ENCODE assay signal across 8 cellular contexts in genomic region chr12:12612403-12612802, GRCh38. TPM values are rescaled to one million over a fixed set of nuclear protein-coding genes. Genes with fewer than 3 reads are reported as not detected.
DNase-seq lines count a peak whose midpoint lies in the region; ATAC-seq and TF ChIP-seq lines count a peak whose summit lies in the region.

No MANE protein-coding gene starts in this region.

- intact Hi-C loops in adrenal gland (cut with DNase I) (no loop called here), left ventricle myocardium inferior (cut with micrococcal nuclease) (no loop called here), psoas muscle (cut with DNase I) (loop anchor here in 1 of 2 donors (5.0 kb wide), 2 partner anchors 50 to 85 kb away; partner anchors contain the start of genes DUSP16 and GPR19)

- H3K27ac ChIP-seq in adrenal gland (peak overlapping the region; percentile 83 to 98 (median 92)), left ventricle myocardium inferior (replicated peaks) (peak overlapping the region; percentile 96), psoas muscle (peak overlapping the region; percentile 95)

- no peaks in the 10 kb centered on the region for H3K36me3 ChIP-seq in adrenal gland (replicated peaks in 1 of 2)
- H3K36me3 ChIP-seq in left ventricle myocardium inferior, result no peaks in the 10 kb centered on the region
- H3K36me3 ChIP-seq in psoas muscle (ENCODE audit: insufficient read depth in 1 of 2, low read depth in 1 of 2), result no peaks in the 10 kb centered on the region

- ATAC-seq in psoas muscle (peak in 1 of 4 donors; percentile 25), HG02623 (IDR thresholded peaks at IDR 0.05; ENCODE audit: unreplicated experiment) (no peak), HG03108 (IDR thresholded peaks at IDR 0.05; ENCODE audit: unreplicated experiment) (no peak)

- in situ Hi-C loops in GM13976 (cut with MboI; ENCODE audit: low sequenced_read_pairs, unreplicated experiment), result no loop called here

- H3K27me3 ChIP-seq in adrenal gland (no peaks in the 10 kb centered on the region), left ventricle myocardium inferior (ENCODE audit: low read depth) (no peaks in the 10 kb centered on the region), psoas muscle (ENCODE audit: insufficient read depth in 3 of 3, low read length in 2 of 3) (no peaks in the 10 kb centered on the region)

- DNase-seq in AG08396 (ENCODE audit: low spot score) (peak; percentile 55), GM13976 (ENCODE audit: low spot score) (peak; percentile 55), NCI-H345 treated with DMSO at 0.1 percent for 48 hours (lab: John Stamatoyannopoulos, UW; ENCODE audit: unreplicated experiment) (peak; percentile 15), adrenal gland (peak in 3 of 7 donors; percentile 30 to 39 (median 37)), left ventricle myocardium inferior (no peak), psoas muscle (no peak)

- no peak for TF ChIP-seq CTCF in GM13976 (IDR thresholded peaks at IDR 0.05; ENCODE audit: borderline replicate concordance, control extremely low read depth, extremely low read depth, insufficient read depth, missing control alignments)
- TF ChIP-seq CTCF in adrenal gland (IDR thresholded peaks at IDR 0.05), result no peak
- no peak for TF ChIP-seq CTCF in left ventricle myocardium inferior (IDR thresholded peaks at IDR 0.05; ENCODE audit: borderline replicate concordance)
- no peak for TF ChIP-seq CTCF in psoas muscle (IDR thresholded peaks at IDR 0.05)

- peak overlapping the region; percentile 62 to 89 (median 66) for H3K4me3 ChIP-seq in adrenal gland
- peak overlapping the region; percentile 90 for H3K4me3 ChIP-seq in left ventricle myocardium inferior
- H3K4me3 ChIP-seq in psoas muscle, result peak overlapping the region; percentile 87

- peaks cover 28 to 56% of the 10 kb centered on the region in 2 donors for H3K4me1 ChIP-seq in adrenal gland (replicated peaks in 1 of 2)
- peaks cover 54% of the 10 kb centered on the region for H3K4me1 ChIP-seq in left ventricle myocardium inferior
- peaks cover 35% of the 10 kb centered on the region for H3K4me1 ChIP-seq in psoas muscle

- 0% methylated on average over 5 of the region's 5 CpGs for WGBS in adrenal gland, 4 donors
- 1% methylated on average over 5 of the region's 5 CpGs for WGBS in psoas muscle, 3 donors

- H3K9me3 ChIP-seq in adrenal gland (replicated peaks in 1 of 3) (no peaks in the 10 kb centered on the region), left ventricle myocardium inferior (replicated peaks) (no peaks in the 10 kb centered on the region), psoas muscle (no peaks in the 10 kb centered on the region)

- TF ChIP-seq POLR2A in adrenal gland (IDR thresholded peaks at IDR 0.05), result peak in 1 of 2 donors; percentile 39

RNA-seq across cellular contexts. Expression of gene CREBL2, which starts 0.7 kb away (rescaled TPM):
- 100 to 1,000 TPM; 116 to 357 (median 151) TPM for total RNA-seq in adrenal gland
- polyA plus RNA-seq in adrenal gland, result 100 to 1,000 TPM in 1 of 3 donors, 10 to 100 TPM in 2; 41.5 to 307 (median 50.4) TPM
- total RNA-seq in left ventricle myocardium inferior, result 14.9 TPM
- total RNA-seq in psoas muscle, result 1 to 10 TPM; 6.1 to 9.2 (median 7.3) TPM
- polyA plus RNA-seq in psoas muscle, result 10 to 100 TPM in 1 of 3 donors, 1 to 10 TPM in 2; 4.0 to 16.4 (median 5.3) TPM

RNA-seq across cellular contexts. Expression of gene DUSP16, which starts 49.7 kb away (rescaled TPM):
- total RNA-seq in adrenal gland (100 to 1,000 TPM in 5 of 8 donors, 10 to 100 TPM in 3; 36.4 to 374 (median 118) TPM), left ventricle myocardium inferior (16.4 TPM), psoas muscle (10 to 100 TPM; 14.2 to 23.8 (median 19.7) TPM)
- polyA plus RNA-seq in adrenal gland (100 to 1,000 TPM in 1 of 3 donors, 10 to 100 TPM in 2; 24.5 to 108 (median 32.2) TPM), psoas muscle (1 to 10 TPM; 3.3 to 8.4 (median 4.5) TPM)

Comparison
In these comparisons a context has a peak if more than half of its experiments do, and no peak if none do; other contexts are left out.
1. DNase-seq: peak in AG08396 (single experiment), GM13976 (single experiment) and NCI-H345 treated with DMSO at 0.1 percent for 48 hours (single experiment); none in left ventricle myocardium inferior (single experiment) and psoas muscle (0 of 2).
2. Peak in every context shown above with its lines, with median percentiles within 50 percentile points of each other: H3K27ac ChIP-seq and H3K4me3 ChIP-seq.